ENCODE assay signal across 15 cellular contexts in genomic region chr1:235315173-235315572, GRCh38.
"Had no signal": no experiment of that assay in that cellular context is flagged by ENCODE, and none has a peak within 500 bp of the region (broad histone marks: within the 10 kb centered on the region; RNA-seq: fewer than 3 reads in every experiment).

No MANE protein-coding gene starts in this region.

- H3K27ac ChIP-seq: body of pancreas, colonic mucosa, esophagus muscularis mucosa, hepatocyte, parathyroid adenoma, tibial nerve, vagina had no signal

- H3K9me3 Mint-ChIP-seq: stimulated activated memory B cell treated with anti-CD40 and anti-IgM and Interleukin-4, amounts not matched to agents 10 μg/mL and 1 μg/mL and 100 μg/mL, for 72 hours had no signal

- H3K9ac ChIP-seq: parathyroid adenoma had no signal

- H3K36me3 ChIP-seq: colonic mucosa had no signal

- H2AFZ ChIP-seq: hepatocyte, parathyroid adenoma had no signal

- ATAC-seq: body of pancreas; stimulated activated memory B cell treated with anti-CD40 and anti-IgM and Interleukin-4, amounts not matched to agents 10 μg/mL and 1 μg/mL and 100 μg/mL, for 72 hours had no signal

- H3K27ac Mint-ChIP-seq: stimulated activated memory B cell treated with anti-CD40 and anti-IgM and Interleukin-4, amounts not matched to agents 10 μg/mL and 1 μg/mL and 100 μg/mL, for 72 hours had no signal

- H3K27me3 ChIP-seq: body of pancreas, colonic mucosa, esophagus muscularis mucosa, hepatocyte, tibial nerve, vagina had no signal

- H3K4me3 Mint-ChIP-seq: stimulated activated memory B cell treated with anti-CD40 and anti-IgM and Interleukin-4, amounts not matched to agents 10 μg/mL and 1 μg/mL and 100 μg/mL, for 72 hours had no signal

- H3K9me3 ChIP-seq: body of pancreas, colonic mucosa, esophagus muscularis mucosa, tibial nerve, vagina had no signal

- DNase-seq: activated naive CD4-positive, alpha-beta T cell treated with anti-CD3 and anti-CD28 coated beads, Interleukin-2, amount 50 U/mL, for 16 hours; amniotic stem cell; body of pancreas; caudate nucleus; colonic mucosa; islet precursor cell; stimulated activated CD4-positive, alpha-beta T cell treated with anti-CD3 and anti-CD28 coated beads, Interleukin-2, amount 100 ng/mL, for 48 hours; SW 1271 had no signal

- H3K4me3 ChIP-seq: body of pancreas, colonic mucosa, esophagus muscularis mucosa, hepatocyte, lung, tibial nerve, vagina had no signal

- H3K27me3 Mint-ChIP-seq: stimulated activated memory B cell treated with anti-CD40 and anti-IgM and Interleukin-4, amounts not matched to agents 10 μg/mL and 1 μg/mL and 100 μg/mL, for 72 hours had no signal

- H3K4me1 ChIP-seq: colonic mucosa, parathyroid adenoma had no signal
